8 cellular contexts compared by ENCODE assay signal in genomic region chr17:78993241-78993956, GRCh38. TPM values are rescaled to one million over a fixed set of nuclear protein-coding genes. Genes with fewer than 3 reads are reported as not detected.
DNase-seq lines count a peak whose midpoint lies in the region; ATAC-seq and TF ChIP-seq lines count a peak whose summit lies in the region.

No MANE protein-coding gene starts in this region.

- no peaks in the 10 kb centered on the region for H3K27me3 Mint-ChIP-seq in neural crest cell (ENCODE audit: low read depth)

- TF ChIP-seq POLR2A in NB4 (IDR thresholded peaks at IDR 0.05; ENCODE audit: extremely low read depth, insufficient read length) (no peak), upper lobe of left lung (IDR thresholded peaks at IDR 0.05) (no peak)

- ATAC-seq in upper lobe of left lung (ENCODE audit: low FRiP score in 2 of 2), result peak in 1 of 2 donors; percentile 67
- ATAC-seq in HG02981 (IDR thresholded peaks at IDR 0.05; ENCODE audit: unreplicated experiment), result no peak

- TF ChIP-seq CTCF in NB4 (IDR thresholded peaks at IDR 0.05; ENCODE audit: low read depth, low read length) (peak; percentile 70), neural crest cell (conservative IDR thresholded peaks at IDR 0.05) (peak; percentile 85), upper lobe of left lung (IDR thresholded peaks at IDR 0.05) (peak; percentile 66 to 80 (median 72))

- DNase-seq in EL (peak; percentile 37), NB4 (ENCODE audit: low read depth) (peak; percentile 43), fibroblast of gingiva (ENCODE audit: low read depth) (peak; percentile 19), neural crest cell (ENCODE audit: low read depth, low spot score) (peak; percentile 68), upper lobe of left lung (peak; percentile 35 to 85), middle frontal gyrus (ENCODE audit: extremely low spot score, low spot score) (no peak)
- DNase-seq in activated CD8-positive, alpha-beta memory T cell treated with anti-CD3 and anti-CD28 coated beads, Interleukin-2, amount 50 U/mL, for 48 hours, result peak; percentile 82

- H3K9me3 ChIP-seq in upper lobe of left lung, result no peaks in the 10 kb centered on the region

- peaks cover 4% of the 10 kb centered on the region for H3K4me1 Mint-ChIP-seq in neural crest cell

- peaks cover 17 to 86% (median 62%) of the 10 kb centered on the region in 4 donors for H3K36me3 ChIP-seq in upper lobe of left lung

- no peak overlapping the region for H3K4me3 Mint-ChIP-seq in neural crest cell

- H3K4me3 ChIP-seq in NB4 (ENCODE audit: low read depth, low read length) (no peak overlapping the region), upper lobe of left lung (no peak overlapping the region)

- TF ChIP-seq EP300 in upper lobe of left lung (IDR thresholded peaks at IDR 0.05), result no peak

- no peak overlapping the region for H3K27ac Mint-ChIP-seq in neural crest cell (ENCODE audit: unreplicated experiment)

- peak overlapping the region in 1 of 4 donors; percentile 0 for H3K27ac ChIP-seq in upper lobe of left lung

- H3K27me3 ChIP-seq in upper lobe of left lung, result no peaks in the 10 kb centered on the region

- peaks cover 8 to 29% (median 16%) of the 10 kb centered on the region in 4 donors for H3K4me1 ChIP-seq in upper lobe of left lung

- H3K36me3 Mint-ChIP-seq in neural crest cell (ENCODE audit: low read depth), result peaks cover 5% of the 10 kb centered on the region

- WGBS in upper lobe of left lung, 2 donors, result 76 to 78% methylated on average over 46 to 49 of the region's 49 CpGs

- H3K9me3 Mint-ChIP-seq in neural crest cell, result no peaks in the 10 kb centered on the region

RNA-seq across cellular contexts. Expression of gene LGALS3BP, which starts 13.7 kb away (rescaled TPM):
- total RNA-seq in neural crest cell (21.7 and 24.3 TPM in 2 replicates), upper lobe of left lung (1,000 to 10,000 TPM in 1 of 6 donors, 100 to 1,000 TPM in 5; 257 to 1,111 (median 533) TPM)

RNA-seq across cellular contexts. Expression of gene CANT1, which starts 16.2 kb away (rescaled TPM):
- total RNA-seq in neural crest cell (62.1 and 63.8 TPM in 2 replicates), upper lobe of left lung (10 to 100 TPM; 19.5 to 77.8 (median 38.6) TPM)

RNA-seq across cellular contexts. Expression of gene C1QTNF1, which starts 30.6 kb away (rescaled TPM):
- 0.89 and 1.0 TPM in 2 replicates for total RNA-seq in neural crest cell
- total RNA-seq in upper lobe of left lung, result 10 to 100 TPM in 4 of 6 donors, 1 to 10 TPM in 2; 9.3 to 30.4 (median 14.1) TPM

Comparison
In these comparisons a context has a peak if more than half of its experiments do, and no peak if none do; other contexts are left out.
1. RNA of gene LGALS3BP, which starts 13.7 kb away (total RNA-seq): 257 to 1,111 TPM in upper lobe of left lung; 21.7 to 24.3 TPM in neural crest cell; every median in the first group is over 10 times any median in the second.
2. Peak in every context shown above with its lines, with median percentiles within 50 percentile points of each other: CTCF ChIP-seq.